Comparison of ENCODE assay signal across 8 cellular contexts in genomic region chr21:45880097-45881068, GRCh38.
DNase-seq lines count a peak whose midpoint lies in the region; ATAC-seq and TF ChIP-seq lines count a peak whose summit lies in the region.

No MANE protein-coding gene starts in this region.

- no peaks in the 10 kb centered on the region for H4K20me1 ChIP-seq in MM.1S (ENCODE audit: insufficient read depth, low read length)

- 52% methylated on average over 29 of the region's 29 CpGs for WGBS in right cardiac atrium
- WGBS in sigmoid colon, 2 donors: 51 to 55% methylated on average over 29 of the region's 29 CpGs

- H3K4me3 Mint-ChIP-seq in activated naive CD8-positive, alpha-beta T cell treated with anti-CD3 and anti-CD28 coated beads, Interleukin-2, amount 50 U/mL, for 24 hours: no peak overlapping the region

- H3K36me3 Mint-ChIP-seq in activated naive CD8-positive, alpha-beta T cell treated with anti-CD3 and anti-CD28 coated beads, Interleukin-2, amount 50 U/mL, for 24 hours (ENCODE audit: low read depth): no peaks in the 10 kb centered on the region

- H2AFZ ChIP-seq in MM.1S (ENCODE audit: low read length): no peak overlapping the region

- DNase-seq in Daoy (ENCODE audit: low read depth) (peak; percentile 84), MM.1S (peak; percentile 90), SW480 (ENCODE audit: low spot score) (peak; percentile 69), right cardiac atrium (peak; percentile 72 to 88 (median 80)), sigmoid colon (peak; percentile 76)
- DNase-seq in activated naive CD8-positive, alpha-beta T cell treated with anti-CD3 and anti-CD28 coated beads, Interleukin-2, amount 50 U/mL, for 24 hours: peak; percentile 77

- H3K27ac ChIP-seq in MM.1S (ENCODE audit: low read length) (no peak overlapping the region), right cardiac atrium (ENCODE audit: low read length) (no peak overlapping the region), sigmoid colon (no peak overlapping the region)

- no peaks in the 10 kb centered on the region for H3F3A ChIP-seq in MM.1S (ENCODE audit: insufficient read depth, low read length)

- ATAC-seq in activated naive CD8-positive, alpha-beta T cell treated with anti-CD3 and anti-CD28 coated beads, Interleukin-2, amount 50 U/mL, for 24 hours: peak; percentile 88
- ATAC-seq in right cardiac atrium: peak; percentile 58 to 65
- ATAC-seq in GM18907 (IDR thresholded peaks at IDR 0.05; ENCODE audit: unreplicated experiment): no peak
- ATAC-seq in HG03520 (IDR thresholded peaks at IDR 0.05; ENCODE audit: unreplicated experiment): no peak

- H3K27ac Mint-ChIP-seq in activated naive CD8-positive, alpha-beta T cell treated with anti-CD3 and anti-CD28 coated beads, Interleukin-2, amount 50 U/mL, for 24 hours: no peak overlapping the region

- no peaks in the 10 kb centered on the region for H3K79me2 ChIP-seq in MM.1S (ENCODE audit: low read length)

- no peak overlapping the region for H3K9ac ChIP-seq in MM.1S (ENCODE audit: low read length)

- H3K27me3 Mint-ChIP-seq in activated naive CD8-positive, alpha-beta T cell treated with anti-CD3 and anti-CD28 coated beads, Interleukin-2, amount 50 U/mL, for 24 hours: peaks cover 14% of the 10 kb centered on the region

- peaks cover 47% of the 10 kb centered on the region for H3K4me1 Mint-ChIP-seq in activated naive CD8-positive, alpha-beta T cell treated with anti-CD3 and anti-CD28 coated beads, Interleukin-2, amount 50 U/mL, for 24 hours

- H3K4me1 ChIP-seq in MM.1S (ENCODE audit: low read length) (no peaks in the 10 kb centered on the region), right cardiac atrium (ENCODE audit: control insufficient read depth, insufficient read depth, low read length) (no peaks in the 10 kb centered on the region), sigmoid colon (peaks cover 0 to 18% (median under 1%) of the 10 kb centered on the region in 4 donors)

- TF ChIP-seq POLR2A in sigmoid colon (IDR thresholded peaks at IDR 0.05): no peak

- H3K4me2 ChIP-seq in MM.1S (ENCODE audit: low read depth, low read length): no peak overlapping the region

- intact Hi-C loops in right cardiac atrium (cut with DNase I) (no loop called here), sigmoid colon (cut with DNase I) (no loop called here)

- no peak overlapping the region for H3K4me3 ChIP-seq in MM.1S (ENCODE audit: low read length)
- no peak overlapping the region for H3K4me3 ChIP-seq in right cardiac atrium (ENCODE audit: low read length)
- no peak overlapping the region for H3K4me3 ChIP-seq in sigmoid colon

- TF ChIP-seq EP300 in sigmoid colon (IDR thresholded peaks at IDR 0.05): no peak

- H3K36me3 ChIP-seq in MM.1S (replicated peaks; ENCODE audit: insufficient read depth, low read length) (no peaks in the 10 kb centered on the region), sigmoid colon (no peaks in the 10 kb centered on the region)

- H3K9me3 Mint-ChIP-seq in activated naive CD8-positive, alpha-beta T cell treated with anti-CD3 and anti-CD28 coated beads, Interleukin-2, amount 50 U/mL, for 24 hours: no peaks in the 10 kb centered on the region

- no peaks in the 10 kb centered on the region for H3K9me3 ChIP-seq in MM.1S (replicated peaks; ENCODE audit: insufficient read depth, low read length)
- H3K9me3 ChIP-seq in right cardiac atrium (ENCODE audit: control insufficient read depth, low read length): no peaks in the 10 kb centered on the region
- no peaks in the 10 kb centered on the region for H3K9me3 ChIP-seq in sigmoid colon

- TF ChIP-seq CTCF in MM.1S (IDR thresholded peaks at IDR 0.05; ENCODE audit: low read length) (peak; percentile 92), sigmoid colon (IDR thresholded peaks at IDR 0.05) (peak in 3 of 4 experiments; percentile 13 to 48 (median 41))

- H3K27me3 ChIP-seq in MM.1S (replicated peaks; ENCODE audit: insufficient read depth, low read length) (peaks cover 70% of the 10 kb centered on the region), right cardiac atrium (ENCODE audit: control insufficient read depth, insufficient read depth) (no peaks in the 10 kb centered on the region), sigmoid colon (no peaks in the 10 kb centered on the region)

- no peaks in the 10 kb centered on the region for H3K9me2 ChIP-seq in MM.1S (replicated peaks; ENCODE audit: insufficient read depth, low read length)

Comparison
In these comparisons a context has a peak if more than half of its experiments do, and no peak if none do; other contexts are left out.
1. ATAC-seq: peak in activated naive CD8-positive, alpha-beta T cell treated with anti-CD3 and anti-CD28 coated beads, Interleukin-2, amount 50 U/mL, for 24 hours (single experiment) and right cardiac atrium (2 of 2); none in GM18907 (single experiment) and HG03520 (single experiment).
2. Peak in every context shown above with its lines, with median percentiles within 50 percentile points of each other: DNase-seq.